In the genomic region with DNA sequence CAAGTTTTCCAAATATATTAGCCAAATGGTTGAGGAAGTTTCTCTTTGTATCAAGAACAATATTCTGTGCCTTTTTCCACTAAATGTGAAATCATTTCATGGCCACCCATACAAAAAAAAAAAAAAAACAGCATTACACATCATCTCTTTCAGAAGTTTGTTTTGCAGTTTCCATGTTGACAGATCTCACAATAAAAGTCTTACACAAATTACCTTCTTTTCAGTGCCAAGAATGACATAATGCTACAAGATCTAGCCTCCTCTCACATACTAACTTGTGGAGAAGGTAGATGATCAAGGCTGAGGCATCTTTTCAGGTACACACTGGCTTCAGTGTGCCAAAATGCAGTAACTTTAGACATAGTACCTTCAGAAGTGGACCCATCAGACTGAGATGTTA, we compare ENCODE assay signal across 26 cellular contexts. TPM values are rescaled to one million over a fixed set of nuclear protein-coding genes. Genes with fewer than 3 reads are reported as not detected.
DNase-seq lines count a peak whose midpoint lies in the region; ATAC-seq, FAIRE-seq and TF ChIP-seq lines count a peak whose summit lies in the region.
"Had no signal": no experiment of that assay in that cellular context is flagged by ENCODE, and none has a peak within 500 bp of the region (broad histone marks: within the 10 kb centered on the region; RNA-seq: fewer than 3 reads in every experiment).

No MANE protein-coding gene starts in this region.

- H3K4me1 Mint-ChIP-seq in activated T-cell treated with anti-CD3 and anti-CD28 coated beads, Interleukin-2, amount 50 U/mL, for 72 hours (ENCODE audit: low read depth), result no peaks in the 10 kb centered on the region

- H3K9me3 Mint-ChIP-seq in activated T-cell treated with anti-CD3 and anti-CD28 coated beads, Interleukin-2, amount 50 U/mL, for 72 hours, result peaks cover 4 to 11% of the 10 kb centered on the region in 2 donors
- H3K9me3 Mint-ChIP-seq: GM23338, mesothelial cell of epicardium, nephron progenitor cell had no signal

- peaks cover 6 to 17% (median 6%) of the 10 kb centered on the region in 3 donors for H3K4me1 ChIP-seq in pancreas
- H3K4me1 ChIP-seq in right cardiac atrium (ENCODE audit: control insufficient read depth, insufficient read depth, low read length), result peaks cover 3% of the 10 kb centered on the region
- H3K4me1 ChIP-seq: right lobe of liver had no signal

- no peaks in the 10 kb centered on the region for H3K36me3 Mint-ChIP-seq in activated T-cell treated with anti-CD3 and anti-CD28 coated beads, Interleukin-2, amount 50 U/mL, for 72 hours (ENCODE audit: insufficient read depth in 2 of 2)
- H3K36me3 Mint-ChIP-seq: mesothelial cell of epicardium had no signal

- H3K27ac Mint-ChIP-seq in activated T-cell treated with anti-CD3 and anti-CD28 coated beads, Interleukin-2, amount 50 U/mL, for 72 hours, result no peak overlapping the region
- H3K27ac Mint-ChIP-seq: activated T-cell treated with anti-CD3 and anti-CD28 coated beads, Interleukin-2, amount 50 U/mL, for 24 hours; GM23338; mesothelial cell of epicardium; nephron progenitor cell had no signal

- H3K9me3 ChIP-seq in pancreas, result no peaks in the 10 kb centered on the region
- no peaks in the 10 kb centered on the region for H3K9me3 ChIP-seq in right cardiac atrium (ENCODE audit: control insufficient read depth, low read length)
- H3K9me3 ChIP-seq: right lobe of liver had no signal

- TF ChIP-seq CTCF in epithelial cell of esophagus (IDR thresholded peaks at IDR 0.05; ENCODE audit: insufficient read depth, low read depth, low read length, missing control alignments) (no peak), pancreas (IDR thresholded peaks at IDR 0.05) (no peak)

- H3K4me3 ChIP-seq in epithelial cell of esophagus (ENCODE audit: low read length) (no peak overlapping the region), pancreas (no peak overlapping the region), right cardiac atrium (ENCODE audit: low read length) (no peak overlapping the region)
- H3K4me3 ChIP-seq: GM23338, right lobe of liver had no signal

- peak in 3 of 4 donors; percentile 15 to 29 (median 28) for ATAC-seq in pancreas
- no peak for ATAC-seq in HG02678 (IDR thresholded peaks at IDR 0.05; ENCODE audit: unreplicated experiment)
- ATAC-seq in right cardiac atrium, result no peak
- ATAC-seq in activated T-cell treated with anti-CD3 and anti-CD28 coated beads, Interleukin-2, amount 50 U/mL, for 72 hours (replicated peaks in 1 of 2), result no peak
- ATAC-seq: GM23338 had no signal

- intact Hi-C loops in pancreas (cut with DNase I), result no loop called here
- intact Hi-C loops in right cardiac atrium (cut with DNase I), result no loop called here

- no peaks in the 10 kb centered on the region for H3K27me3 Mint-ChIP-seq in activated T-cell treated with anti-CD3 and anti-CD28 coated beads, Interleukin-2, amount 50 U/mL, for 72 hours (ENCODE audit: low read depth)
- H3K27me3 Mint-ChIP-seq: activated T-cell treated with anti-CD3 and anti-CD28 coated beads, Interleukin-2, amount 50 U/mL, for 24 hours had no signal

- FAIRE-seq in pancreas (lab: Jason Lieb, UNC), result no peak

- H3K27me3 ChIP-seq in pancreas (no peaks in the 10 kb centered on the region), right cardiac atrium (ENCODE audit: control insufficient read depth, insufficient read depth) (no peaks in the 10 kb centered on the region)
- H3K27me3 ChIP-seq: right lobe of liver had no signal

- DNase-seq in NCI-H2029 (lab: John Stamatoyannopoulos, UW) (peak; percentile 8), NCI-H2029 treated with DMSO at 0.1 percent for 48 hours (lab: John Stamatoyannopoulos, UW) (no peak), NCI-H774 (lab: John Stamatoyannopoulos, UW) (peak; percentile 29), epithelial cell of esophagus (ENCODE audit: low read depth) (peak; percentile 27), pancreas (no peak), right cardiac atrium (no peak)
- DNase-seq in activated T-cell treated with anti-CD3 and anti-CD28 coated beads, Interleukin-2, amount 50 U/mL, for 72 hours, result no peak
- DNase-seq: activated CD4-positive, alpha-beta T cell treated with anti-CD3 and anti-CD28 coated beads for 1 hour; activated naive CD4-positive, alpha-beta T cell; activated T-cell treated with anti-CD3 and anti-CD28 coated beads, Interleukin-2, amount 50 U/mL, for 24 hours; cerebellar nuclear complex; COR-L47; glutamatergic neuron; Kasumi-1; left cardiac atrium; NCI-H1092 treated with DMSO at 0.1 percent for 48 hours; NCI-H2081 treated with DMSO at 0.1 percent for 48 hours; NCI-H524; nephron progenitor cell; right lobe of liver; stimulated activated CD4-positive, alpha-beta T cell treated with anti-CD3 and anti-CD28 coated beads, Interleukin-15, amount 100 ng/mL, for 24 hours; trophoblast cell had no signal

- no peak overlapping the region for H3K27ac ChIP-seq in pancreas
- H3K27ac ChIP-seq in right cardiac atrium (ENCODE audit: low read length), result no peak overlapping the region
- H3K27ac ChIP-seq: parathyroid adenoma, right lobe of liver had no signal

- H3K4me3 Mint-ChIP-seq in activated T-cell treated with anti-CD3 and anti-CD28 coated beads, Interleukin-2, amount 50 U/mL, for 72 hours, result no peak overlapping the region
- H3K4me3 Mint-ChIP-seq: activated T-cell treated with anti-CD3 and anti-CD28 coated beads, Interleukin-2, amount 50 U/mL, for 24 hours; GM23338; mesothelial cell of epicardium; nephron progenitor cell had no signal

- no peaks in the 10 kb centered on the region for H3K36me3 ChIP-seq in pancreas
- H3K36me3 ChIP-seq: right lobe of liver had no signal

RNA-seq across cellular contexts. Expression of gene PRKD1, which starts 35.3 kb away (rescaled TPM):
- total RNA-seq in pancreas, result 10 to 100 TPM in 1 of 6 donors, 1 to 10 TPM in 5; 3.3 to 13.2 (median 4.8) TPM
- polyA plus RNA-seq in pancreas, result 1 to 10 TPM; 3.1 to 3.9 TPM
- 10 to 100 TPM in 1 of 4 donors, 1 to 10 TPM in 3; 6.3 to 10.1 (median 8.0) TPM for total RNA-seq in right cardiac atrium
- polyA plus RNA-seq in right cardiac atrium, result 3.7 TPM
- not detected for total RNA-seq in activated T-cell treated with anti-CD3 and anti-CD28 coated beads, Interleukin-2, amount 50 U/mL, for 72 hours

Comparison
In these comparisons a context has a peak if more than half of its experiments do, and no peak if none do; other contexts are left out.
1. DNase-seq: peak in NCI-H2029 (single experiment), NCI-H774 (single experiment) and epithelial cell of esophagus (single experiment); none in NCI-H2029 treated with DMSO at 0.1 percent for 48 hours (single experiment), pancreas (0 of 6), right cardiac atrium (0 of 3) and activated T-cell treated with anti-CD3 and anti-CD28 coated beads, Interleukin-2, amount 50 U/mL, for 72 hours (0 of 2).
2. ATAC-seq: peak in pancreas (3 of 4); none in HG02678 (single experiment), right cardiac atrium (0 of 2) and activated T-cell treated with anti-CD3 and anti-CD28 coated beads, Interleukin-2, amount 50 U/mL, for 72 hours (0 of 2).
3. RNA of gene PRKD1, which starts 35.3 kb away (total RNA-seq): 6.3 to 10.1 TPM in right cardiac atrium and 3.3 to 13.2 TPM in pancreas; not detected in activated T-cell treated with anti-CD3 and anti-CD28 coated beads, Interleukin-2, amount 50 U/mL, for 72 hours; every median in the first group is over 4 times any median in the second.